ENCODE assay signal across 21 cellular contexts in the genomic region with DNA sequence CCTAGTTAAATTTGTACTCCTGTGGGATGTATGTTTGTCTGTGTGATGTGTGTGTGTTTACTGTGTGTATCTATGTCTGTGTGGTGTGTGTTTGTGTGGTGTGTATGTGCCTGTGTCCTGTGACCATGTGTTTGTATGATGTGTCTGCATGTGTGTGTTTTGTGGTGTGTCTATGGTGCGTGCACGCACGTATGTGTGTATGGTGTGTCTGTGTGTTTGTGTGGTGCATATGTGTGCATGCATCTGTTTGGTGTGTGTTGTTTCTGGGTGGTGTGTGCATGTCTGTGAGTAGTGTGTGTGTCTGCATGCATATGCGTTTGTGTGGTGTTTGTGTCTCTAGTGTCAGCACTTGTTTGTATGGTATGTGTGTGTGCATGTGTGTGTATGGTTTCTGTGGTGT.
"Had no signal": no experiment of that assay in that cellular context is flagged by ENCODE, and none has a peak within 500 bp of the region (broad histone marks: within the 10 kb centered on the region; RNA-seq: fewer than 3 reads in every experiment).

No MANE protein-coding gene starts in this region.

- H3K9ac ChIP-seq: SK-N-SH had no signal

- H3K4me2 ChIP-seq: SK-N-SH had no signal

- H3K9me3 ChIP-seq: SK-N-SH had no signal

- DNase-seq: KBM-7, MV-4-11, NCI-H1048, NCI-H1105, NCI-H1417, NCI-H1436 treated with DMSO at 0.1 percent for 48 hours, NCI-H1694, NCI-H187 treated with DMSO at 0.1 percent for 48 hours, NCI-H2029 treated with DMSO at 0.1 percent for 48 hours, NCI-H2107, NCI-H226, NCI-H446, NCI-H510A, NCI-H524 treated with DMSO at 0.1 percent for 48 hours, NCI-H69, NCI-H774, Right ventricle myocardium superior, RPMI8226, SK-N-SH, SW 1271 had no signal

- FAIRE-seq: RCC 7860 had no signal
